In the genomic region with DNA sequence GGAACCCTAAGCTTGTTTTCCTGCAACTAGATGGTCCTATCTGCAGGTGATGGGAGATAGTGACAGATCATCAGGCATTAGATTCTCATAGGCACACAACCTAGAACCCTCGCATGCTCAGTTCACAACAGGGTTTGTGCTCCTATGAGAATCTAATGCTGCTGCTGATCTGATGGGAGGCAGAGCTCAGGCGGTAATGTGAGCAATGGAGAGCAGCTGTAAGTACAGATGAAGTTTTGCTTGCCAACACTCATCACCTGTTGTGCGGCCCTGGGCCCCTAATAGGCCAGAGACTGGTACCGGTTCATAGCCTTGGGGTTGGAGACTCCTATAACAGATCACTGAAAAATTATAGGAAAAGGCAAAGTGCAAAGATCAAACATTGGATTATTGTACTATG, we compare ENCODE assay signal across 8 cellular contexts.
"Had no signal": no experiment of that assay in that cellular context is flagged by ENCODE, and none has a peak within 500 bp of the region (broad histone marks: within the 10 kb centered on the region; RNA-seq: fewer than 3 reads in every experiment).

No MANE protein-coding gene starts in this region.

- DNase-seq: GM23248, GOT3, H7, H9, HCEC 1CT, HFFc6 had no signal

- H3K9me3 Mint-ChIP-seq: GM23338, H9, HFFc6 had no signal

- H3K4me1 Mint-ChIP-seq: GM23338, H9 had no signal

- H3K27ac Mint-ChIP-seq: GM23338, H9, HFFc6 had no signal

- H3K4me3 ChIP-seq: GM23248, GM23338, HAP-1 had no signal

- H3K4me3 Mint-ChIP-seq: GM23338, H9, HFFc6 had no signal

- H3K9me3 ChIP-seq: HAP-1 had no signal

- H3K27ac ChIP-seq: GM23248 had no signal

- H3K36me3 ChIP-seq: HAP-1 had no signal
